Comparison of ENCODE assay signal across 11 cellular contexts in genomic region chr2:36485521-36485920, GRCh38.
DNase-seq lines count a peak whose midpoint lies in the region; ATAC-seq and TF ChIP-seq lines count a peak whose summit lies in the region.
"Had no signal": no experiment of that assay in that cellular context is flagged by ENCODE, and none has a peak within 500 bp of the region (broad histone marks: within the 10 kb centered on the region; RNA-seq: fewer than 3 reads in every experiment).

No MANE protein-coding gene starts in this region.

- H3K9me3 ChIP-seq in HCT116 (ENCODE audit: control insufficient read depth in 1 of 2, insufficient read depth in 1 of 2, low read depth in 1 of 2, low read length in 2 of 2) (no peaks in the 10 kb centered on the region), WERI-Rb-1 (ENCODE audit: severe bottlenecking) (no peaks in the 10 kb centered on the region)

- H2AFZ ChIP-seq in HCT116 (ENCODE audit: low read depth, low read length, poor library complexity, severe bottlenecking): no peak overlapping the region

- no TSS peak for BruUV-seq in HCT116 (replicated peaks; lab: Mats Ljungman, UMichigan)

- ATAC-seq in HCT116: no peak
- no peak for ATAC-seq in GM18520 (IDR thresholded peaks at IDR 0.05; ENCODE audit: unreplicated experiment)

- peaks cover 34 to 53% of the 10 kb centered on the region in 2 experiments for H3K4me1 ChIP-seq in HCT116 (ENCODE audit: control insufficient read depth in 1 of 2, insufficient read depth in 2 of 2, low read length in 2 of 2)

- H3K79me2 ChIP-seq in HCT116 (ENCODE audit: insufficient read depth, low read length): no peaks in the 10 kb centered on the region

- H3K36me3 ChIP-seq in HCT116 (ENCODE audit: control insufficient read depth in 1 of 2, insufficient read depth in 2 of 2, low read length in 2 of 2) (peaks cover 0 to 4% of the 10 kb centered on the region in 2 experiments; a peak in 1 of 4 replicates), kidney epithelial cell (ENCODE audit: control insufficient read depth, insufficient read depth, low read length) (peaks cover 4% of the 10 kb centered on the region), WERI-Rb-1 (no peaks in the 10 kb centered on the region)

- no peak overlapping the region for H3K9ac ChIP-seq in HCT116 (ENCODE audit: low read length)

- TF ChIP-seq RAD21 in HCT116 (IDR thresholded peaks at IDR 0.05; ENCODE audit: low read depth): no peak

- no peak for TF ChIP-seq POLR2A in HCT116 (IDR thresholded peaks at IDR 0.05; ENCODE audit: borderline replicate concordance, extremely low read depth, insufficient read depth, insufficient read length)

- DNase-seq in HCT116 (ENCODE audit: low read depth, low spot score) (no peak), caudate nucleus (lab: John Stamatoyannopoulos, UW) (no peak), kidney epithelial cell (ENCODE audit: low read depth) (peak; percentile 38), stromal cell of bone marrow (ENCODE audit: low read depth) (peak; percentile 65), amygdala (lab: John Stamatoyannopoulos, UW) (no peak), activated gamma-delta T cell treated with Interleukin-2 at 50 U/mL for 16 hours (no peak), WERI-Rb-1 (no peak)
- DNase-seq: hypothalamus, NCI-H187, T-helper 2 cell had no signal

- H3K4me3 ChIP-seq in HCT116 (replicated peaks in 1 of 2; ENCODE audit: low read depth in 1 of 2, low read length in 2 of 2) (no peak overlapping the region), kidney epithelial cell (ENCODE audit: low read depth, low read length) (no peak overlapping the region), WERI-Rb-1 (ENCODE audit: low read depth, low read length) (no peak overlapping the region)

- intact Hi-C loops in HCT116 (cut with micrococcal nuclease): no loop called here

- H4K20me1 ChIP-seq in HCT116 (ENCODE audit: insufficient read depth): no peaks in the 10 kb centered on the region

- CTCF ChIA-PET in HCT116 (lab: Charles Lee): interaction anchor here (1.3 to 1.7 kb wide), 2 partner anchors 22 to 26 kb away, joined by 3 to 5 read pairs; no protein-coding TSS in a partner anchor

- POLR2A ChIA-PET in HCT116 (lab: Charles Lee): no interaction called here

- RAD21 ChIA-PET in HCT116 (lab: Charles Lee; ENCODE audit: low non-redundant PET in 1 of 2, low total read pairs in 2 of 2, uncharacterized antibody in 2 of 2, unreplicated experiment in 2 of 2): no interaction called here

- peak overlapping the region; percentile 48 for H3K4me2 ChIP-seq in HCT116 (ENCODE audit: low read length)

- no peak for TF ChIP-seq CTCF in HCT116 (IDR thresholded peaks at IDR 0.05 in 2 of 3, conservative IDR thresholded peaks at IDR 0.05 in 1 of 3; ENCODE audit: borderline replicate concordance in 1 of 3, insufficient read depth in 1 of 3, low read depth in 2 of 3, low read length in 2 of 3)
- TF ChIP-seq CTCF in kidney epithelial cell (IDR thresholded peaks at IDR 0.05; ENCODE audit: insufficient read depth, low read length, poor library complexity, severe bottlenecking): no peak
- no peak for TF ChIP-seq CTCF in WERI-Rb-1 (IDR thresholded peaks at IDR 0.05; ENCODE audit: low read depth, low read length)

- H3K27me3 ChIP-seq in HCT116 (ENCODE audit: insufficient read depth, low read length) (no peaks in the 10 kb centered on the region), kidney epithelial cell (ENCODE audit: control insufficient read depth, insufficient read depth, low read length) (no peaks in the 10 kb centered on the region), WERI-Rb-1 (ENCODE audit: insufficient read depth, low read depth, severe bottlenecking) (no peaks in the 10 kb centered on the region)

- H3K27ac ChIP-seq in HCT116 (ENCODE audit: low read depth, low read length) (no peak overlapping the region), caudate nucleus (ENCODE audit: low read depth, low read length) (peak overlapping the region; percentile 16), WERI-Rb-1 (no peak overlapping the region)

- H3K9me2 ChIP-seq in HCT116 (ENCODE audit: insufficient read depth): no peaks in the 10 kb centered on the region

TF ChIP-seq in HCT116, 20 proteins besides CTCF, POLR2A, EP300 and RAD21:
- no peak for TF ChIP-seq CEBPB (IDR thresholded peaks at IDR 0.05; ENCODE audit: low read depth)

Comparison
In these comparisons a context has a peak if more than half of its experiments do, and no peak if none do; other contexts are left out.
1. DNase-seq: peak in kidney epithelial cell (single experiment) and stromal cell of bone marrow (single experiment); none in HCT116 (single experiment), caudate nucleus (0 of 61), amygdala (0 of 56), activated gamma-delta T cell treated with Interleukin-2 at 50 U/mL for 16 hours (single experiment) and WERI-Rb-1 (single experiment).